ENCODE assay signal across 21 cellular contexts in genomic region chr22:16961477-16962186, GRCh38. TPM values are rescaled to one million over a fixed set of nuclear protein-coding genes. Genes with fewer than 3 reads are reported as not detected.
DNase-seq lines count a peak whose midpoint lies in the region; ATAC-seq and TF ChIP-seq lines count a peak whose summit lies in the region.
"Had no signal": no experiment of that assay in that cellular context is flagged by ENCODE, and none has a peak within 500 bp of the region (broad histone marks: within the 10 kb centered on the region; RNA-seq: fewer than 3 reads in every experiment).

No MANE protein-coding gene starts in this region.

- no peak overlapping the region for H3K4me3 ChIP-seq in right atrium auricular region
- H3K4me3 ChIP-seq: GM23338 had no signal

- DNase-seq in right atrium auricular region (ENCODE audit: low spot score), result peak; percentile 36
- DNase-seq in left ventricle myocardium superior, result no peak
- DNase-seq in NCI-H1694 treated with DMSO at 0.1 percent for 48 hours (lab: John Stamatoyannopoulos, UW), result peak; percentile 74
- peak; percentile 1 for DNase-seq in germinal center (ENCODE audit: low spot score)
- no peak for DNase-seq in stimulated activated CD4-positive, alpha-beta T cell treated with anti-CD3 and anti-CD28 coated beads, Interleukin-1b, Interleukin-23, amount 100 ng/mL, for 48 hours
- DNase-seq in activated naive CD4-positive, alpha-beta T cell treated with anti-CD3 and anti-CD28 coated beads, Interleukin-2, amount 50 U/mL, for 16 hours, result no peak
- DNase-seq: Calu3, DMS79, HCEC 1CT, MM.1S, NCI-H1092 treated with DMSO at 0.1 percent for 48 hours, NCI-H2227 treated with DMSO at 0.1 percent for 48 hours, PC-3, RPMI8226, SHP77 treated with DMSO at 0.1 percent for 48 hours, SK-N-SH had no signal

- TF ChIP-seq CTCF in right atrium auricular region (IDR thresholded peaks at IDR 0.05), result no peak

- intact Hi-C loops in left ventricle myocardium superior (cut with micrococcal nuclease), result no loop called here

- H3K4me1 ChIP-seq in right atrium auricular region, result no peaks in the 10 kb centered on the region

- H3K27me3 ChIP-seq in right atrium auricular region, result no peaks in the 10 kb centered on the region

- TF ChIP-seq POLR2A in GM18505 (IDR thresholded peaks at IDR 0.05; ENCODE audit: borderline replicate concordance, extremely low read depth, insufficient read depth, insufficient read length), result no peak

- no peaks in the 10 kb centered on the region for H3K9me3 ChIP-seq in right atrium auricular region
- H3K9me3 ChIP-seq: SK-N-SH had no signal

- no peak overlapping the region for H3K27ac ChIP-seq in right atrium auricular region

- ATAC-seq in left ventricle myocardium superior (no peak), GM18505 (IDR thresholded peaks at IDR 0.05; ENCODE audit: unreplicated experiment) (no peak), GM18873 (IDR thresholded peaks at IDR 0.05; ENCODE audit: low FRiP score, unreplicated experiment) (no peak)
- ATAC-seq: CD8-positive, alpha-beta T cell; GM23338; PC-3 had no signal

- H3K36me3 ChIP-seq in right atrium auricular region, result no peaks in the 10 kb centered on the region

RNA-seq across cellular contexts. Expression of gene GAB4, which starts 46.4 kb away (rescaled TPM):
- total RNA-seq in right atrium auricular region (not detected), left ventricle myocardium superior (not detected)
- total RNA-seq: Calu3, LHCN-M2, PC-3 had no signal

Comparison
In these comparisons a context has a peak if more than half of its experiments do, and no peak if none do; other contexts are left out.
1. DNase-seq: peak in right atrium auricular region (single experiment), NCI-H1694 treated with DMSO at 0.1 percent for 48 hours (single experiment) and germinal center (single experiment); none in left ventricle myocardium superior (single experiment), stimulated activated CD4-positive, alpha-beta T cell treated with anti-CD3 and anti-CD28 coated beads, Interleukin-1b, Interleukin-23, amount 100 ng/mL, for 48 hours (single experiment) and activated naive CD4-positive, alpha-beta T cell treated with anti-CD3 and anti-CD28 coated beads, Interleukin-2, amount 50 U/mL, for 16 hours (single experiment).